Comparison of ENCODE assay signal across 18 cellular contexts in genomic region chr3:105561875-105562274, GRCh38.
"Had no signal": no experiment of that assay in that cellular context is flagged by ENCODE, and none has a peak within 500 bp of the region (broad histone marks: within the 10 kb centered on the region; RNA-seq: fewer than 3 reads in every experiment).

No MANE protein-coding gene starts in this region.

- H3K4me1 ChIP-seq: esophagus muscularis mucosa, gastroesophageal sphincter, stomach had no signal

- FAIRE-seq: urothelium cell line had no signal

- H3K27me3 ChIP-seq: esophagus muscularis mucosa, gastroesophageal sphincter, neutrophil, stomach had no signal

- H3K9me3 ChIP-seq: esophagus muscularis mucosa, gastroesophageal sphincter, neutrophil, stomach, thoracic aorta had no signal

- H3K36me3 ChIP-seq: esophagus muscularis mucosa, gastroesophageal sphincter, neutrophil had no signal

- DNase-seq: effector memory CD8-positive, alpha-beta T cell; glutamatergic neuron; kidney; left cardiac atrium; naive thymus-derived CD8-positive, alpha-beta T cell; posterior cingulate gyrus; stimulated activated CD4-positive, alpha-beta T cell treated with anti-CD3 and anti-CD28 coated beads, Interleukin-2, amount 100 ng/mL, for 24 hours; stimulated activated CD4-positive, alpha-beta T cell treated with anti-CD3 and anti-CD28 coated beads, Interleukin-4, amount 100 ng/mL, for 4 hours; stimulated activated naive CD4-positive, alpha-beta T cell; stomach; substantia nigra had no signal

- ATAC-seq: effector memory CD8-positive, alpha-beta T cell; gastroesophageal sphincter; left cardiac atrium; sciatic nerve had no signal

- H3K4me3 ChIP-seq: esophagus muscularis mucosa, gastroesophageal sphincter, stomach, thoracic aorta had no signal

- H3K27ac ChIP-seq: epithelial cell of prostate, esophagus muscularis mucosa, gastroesophageal sphincter, neutrophil, stomach, thoracic aorta had no signal
